Comparison of ENCODE assay signal across 8 cellular contexts in the genomic region with DNA sequence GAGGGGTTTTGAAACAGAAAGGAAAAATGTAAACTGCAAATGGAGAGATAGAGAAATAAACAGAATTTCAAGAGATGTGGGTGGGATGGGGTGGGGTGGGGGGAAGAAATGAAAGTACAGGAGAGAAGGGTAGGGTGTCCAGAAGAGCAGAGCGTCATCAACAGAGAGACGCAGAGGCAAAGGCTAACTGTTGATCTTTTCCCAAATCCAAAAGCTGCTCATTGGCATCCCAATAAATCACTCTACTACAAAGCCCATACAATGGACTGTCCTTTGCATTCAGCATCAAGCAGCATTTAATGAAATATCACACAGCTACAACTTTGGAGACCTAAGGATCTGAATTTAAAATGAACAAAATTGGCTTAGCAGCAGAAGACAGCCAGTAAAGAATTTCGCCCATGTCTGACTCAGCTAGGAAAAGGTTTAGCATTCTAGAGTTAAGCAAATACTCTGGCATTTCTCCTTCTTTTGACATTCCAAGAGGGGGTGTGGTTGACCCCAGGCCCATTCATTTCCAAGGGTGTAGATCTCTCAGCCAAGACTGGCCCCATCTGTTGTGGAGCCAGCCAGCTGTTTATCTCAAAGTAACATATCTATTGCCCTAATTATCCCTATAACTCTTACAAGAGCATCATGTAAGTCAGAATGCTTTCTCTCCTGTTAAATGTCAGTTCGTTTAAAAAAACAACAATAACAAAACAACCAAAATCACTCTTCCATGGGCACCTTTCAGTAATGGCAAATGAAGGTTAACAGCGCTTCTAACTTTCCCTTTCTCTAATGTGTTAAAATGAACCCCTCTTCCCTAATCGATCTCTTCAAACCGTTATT. TPM values are rescaled to one million over a fixed set of nuclear protein-coding genes. Genes with fewer than 3 reads are reported as not detected.
A peak's percentile ranks its signal among the peaks of the same experiment; 100 is the strongest.
DNase-seq lines count a peak whose midpoint lies in the region; ATAC-seq, FAIRE-seq and TF ChIP-seq lines count a peak whose summit lies in the region.

No MANE protein-coding gene starts in this region.

- in situ Hi-C loops in GM12878 (cut with MboI): loop anchor here (5.0 to 10.0 kb wide), 2 partner anchors 87 to 165 kb away; partner anchors contain the start of genes DDIAS, PCF11 and PRCP

- no peak for ATAC-seq in GM12878
- ATAC-seq in HG03565 (IDR thresholded peaks at IDR 0.05; ENCODE audit: unreplicated experiment): no peak
- no peak for ATAC-seq in HG02973 (IDR thresholded peaks at IDR 0.05; ENCODE audit: unreplicated experiment)

- no peak for TF ChIP-seq EP300 in GM12878 (IDR thresholded peaks at IDR 0.05; ENCODE audit: borderline replicate concordance in 1 of 2, control insufficient read depth in 1 of 2, low read depth in 2 of 2, low read length in 2 of 2)

- DNase-seq in AG08396 (ENCODE audit: low spot score): peak; percentile 39
- peak; percentile 69 for DNase-seq in HS-27A (ENCODE audit: low read depth)
- no peak for DNase-seq in GM12878 (ENCODE audit: low read depth, low spot score)
- DNase-seq in kidney glomerular epithelial cell (lab: John Stamatoyannopoulos, UW): peak; percentile 30
- DNase-seq in uterus: peak in 1 of 2 donors; percentile 42
- no peak for DNase-seq in NCI-H1048 (lab: John Stamatoyannopoulos, UW)

- H3K27ac ChIP-seq in GM12878 (ENCODE audit: control insufficient read depth, insufficient read depth) (peak overlapping the region; percentile 92), uterus (peak overlapping the region; percentile 94 to 97)

- TF ChIP-seq CTCF in GM12878 (IDR thresholded peaks at IDR 0.05 in 2 of 3, conservative IDR thresholded peaks at IDR 0.05 in 1 of 3; ENCODE audit: control insufficient read depth in 2 of 3, extremely low read depth in 1 of 3, insufficient read depth in 1 of 3, low read depth in 3 of 3, low read length in 3 of 3): no peak
- TF ChIP-seq CTCF in uterus (IDR thresholded peaks at IDR 0.05): no peak

- POLR2A ChIA-PET in GM12878 (lab: Charles Lee): interaction anchor here (0.6 to 12.1 kb wide), 17 partner anchors 8 to 216 kb away, joined by 3 to 142 read pairs (median 5); partner anchors contain the start of genes CCDC90B, DDIAS and PCF11

- H4K20me1 ChIP-seq in GM12878 (ENCODE audit: control insufficient read depth, insufficient read depth): no peaks in the 10 kb centered on the region

- whole genome bisulfite sequencing in GM12878 (ENCODE audit: insufficient coverage, insufficient replicate concordance, low lambda C conversion rate, missing lambda C conversion rate): 6% methylated on average over 7 of the region's 7 CpGs

- no peaks in the 10 kb centered on the region; the same call in 1 of the 3 replicates for H3K9me3 ChIP-seq in GM12878 (replicated peaks; ENCODE audit: control insufficient read depth, insufficient read depth, low read length)
- no peaks in the 10 kb centered on the region for H3K9me3 ChIP-seq in uterus

- BruUV-seq in GM12878 (replicated peaks; lab: Mats Ljungman, UMichigan): no TSS peak

- FAIRE-seq in GM12878 (lab: Jason Lieb, UNC): peak; percentile 52

- H3K4me1 ChIP-seq in GM12878 (ENCODE audit: control insufficient read depth, insufficient read depth, low read length) (peaks cover 30% of the 10 kb centered on the region), uterus (peaks cover 6 to 15% of the 10 kb centered on the region in 2 donors)

- SMC1A ChIA-PET in GM12878 (lab: Charles Lee; ENCODE audit: uncharacterized antibody, unreplicated experiment): interaction anchor here (0.5 to 6.3 kb wide), 26 partner anchors 8 to 216 kb away, joined by 3 to 48 read pairs (median 4); partner anchors contain the start of genes CCDC90B and PCF11

- peaks cover 94% of the 10 kb centered on the region for H3K79me2 ChIP-seq in GM12878 (ENCODE audit: control insufficient read depth, insufficient read depth, low read length)

- TF ChIP-seq POLR2A in GM12878 (IDR thresholded peaks at IDR 0.05; ENCODE audit: low read depth, low read length) (no peak), uterus (IDR thresholded peaks at IDR 0.05) (no peak)

- intact Hi-C loops in GM12878 (cut with micrococcal nuclease; ENCODE audit: unreplicated experiment) (loop anchor here (2.0 kb wide), 3 partner anchors 63 to 169 kb away; partner anchors contain the start of genes DDIAS and PRCP), uterus (cut with DNase I; ENCODE audit: low total_unique reads) (loop anchor here (5.0 kb wide), 1 partner anchor 122 kb away; the partner anchor contains the start of gene ANKRD42)

- CTCF ChIA-PET in GM12878 (lab: Yijun Ruan, JAX): interaction anchor here (0.8 to 2.7 kb wide), 9 partner anchors 8 to 181 kb away, joined by 3 to 11 read pairs (median 5); no protein-coding TSS in a partner anchor

- no peaks in the 10 kb centered on the region for H3K27me3 ChIP-seq in GM12878 (replicated peaks in 1 of 2; ENCODE audit: control insufficient read depth in 2 of 2, insufficient read depth in 2 of 2, low read length in 1 of 2)
- H3K27me3 ChIP-seq in uterus: no peaks in the 10 kb centered on the region

- H3K9ac ChIP-seq in GM12878 (ENCODE audit: control insufficient read depth, insufficient read depth, low read length): peak overlapping the region; percentile 98

- H3K36me3 ChIP-seq in GM12878 (ENCODE audit: control insufficient read depth in 2 of 2, insufficient read depth in 2 of 2, low read length in 1 of 2): no peaks in the 10 kb centered on the region; a peak in 1 of 4 replicates
- no peaks in the 10 kb centered on the region for H3K36me3 ChIP-seq in uterus

- H2AFZ ChIP-seq in GM12878 (ENCODE audit: control insufficient read depth, low read depth, low read length): peak overlapping the region; percentile 53

- TF ChIP-seq RAD21 in GM12878 (IDR thresholded peaks at IDR 0.05; ENCODE audit: insufficient read depth, low read depth, low read length): no peak

- H3K4me3 ChIP-seq in GM12878: peak overlapping the region; percentile 78
- peak overlapping the region; percentile 43 to 78 for H3K4me3 ChIP-seq in uterus

- RAD21 ChIA-PET in GM12878 (lab: Charles Lee; ENCODE audit: unreplicated experiment): interaction anchor here (0.7 to 8.3 kb wide), 18 partner anchors 8 to 203 kb away, joined by 3 to 73 read pairs (median 6); partner anchors contain the start of genes DDIAS, PCF11 and PRCP

- peak overlapping the region; percentile 97 for H3K4me2 ChIP-seq in GM12878 (ENCODE audit: control insufficient read depth, insufficient read depth)

TF ChIP-seq in GM12878, 131 proteins besides CTCF, POLR2A, EP300 and RAD21:
- TF ChIP-seq HDAC2 (IDR thresholded peaks at IDR 0.05) (no peak), ZNF207 (IDR thresholded peaks at IDR 0.05; ENCODE audit: borderline replicate concordance) (no peak), ZNF622 (IDR thresholded peaks at IDR 0.05) (no peak)
- TF ChIP-seq, protein P1, sequence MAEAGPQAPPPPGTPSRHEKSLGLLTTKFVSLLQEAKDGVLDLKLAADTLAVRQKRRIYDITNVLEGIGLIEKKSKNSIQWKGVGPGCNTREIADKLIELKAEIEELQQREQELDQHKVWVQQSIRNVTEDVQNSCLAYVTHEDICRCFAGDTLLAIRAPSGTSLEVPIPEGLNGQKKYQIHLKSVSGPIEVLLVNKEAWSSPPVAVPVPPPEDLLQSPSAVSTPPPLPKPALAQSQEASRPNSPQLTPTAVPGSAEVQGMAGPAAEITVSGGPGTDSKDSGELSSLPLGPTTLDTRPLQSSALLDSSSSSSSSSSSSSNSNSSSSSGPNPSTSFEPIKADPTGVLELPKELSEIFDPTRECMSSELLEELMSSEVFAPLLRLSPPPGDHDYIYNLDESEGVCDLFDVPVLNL (IDR thresholded peaks at IDR 0.05; ENCODE audit: low read depth, low read length): no peak
TF ChIP-seq in GM12878: peak in this region for 0.

RNA-seq across cellular contexts. Expression of gene RAB30, which starts 1.4 kb away (rescaled TPM):
- total RNA-seq in GM12878 (2013; cell fraction: nucleolus; rRNA removed): 49.2 and 55.3 TPM in 2 replicates
- total RNA-seq in GM12878 (2014; rRNA removed) (13.0 and 14.2 TPM in 2 replicates), GM12878 (2014; rRNA removed; fragmentation: Illumina TruSeq; extraction: Trizol) (15.2 and 16.1 TPM in 2 replicates), GM12878 (2021) (23.9 and 24.8 TPM in 2 replicates), uterus (100 to 1,000 TPM in 1 of 4 donors, 10 to 100 TPM in 3; 12.4 to 113 (median 48.4) TPM)
- polyA plus RNA-seq in GM12878 (2011; ENCODE audit: low read depth): 39.6 TPM
- polyA plus RNA-seq in GM12878 (2011; rRNA removed) (23.0 and 26.7 TPM in 2 replicates), GM12878 (2014; fragmentation: Illumina TruSeq; extraction: Trizol) (22.5 and 32.9 TPM in 2 replicates), GM12878 (2014; fragmentation: Nextera tagmentation; extraction: Ambion mirVana) (10 to 100 TPM in 1 of 2 experiments, 1 to 10 TPM in 1; 9.8 to 14.2 TPM), GM12878 (2014; rRNA removed) (8.0 and 11.7 TPM in 2 replicates), GM12878 (2016; fragmentation: Nextera tagmentation; extraction: Ambion mirVana) (10 to 100 TPM; 22.2 TPM)
- 9.5 and 13.4 TPM in 2 replicates for polyA plus RNA-seq in GM12878 (2011; cell fraction: cytosol; rRNA removed)
- 13.5 and 14.2 TPM in 2 replicates for polyA plus RNA-seq in GM12878 (2011; cell fraction: nucleus; rRNA removed)
- 19.1 and 30.2 TPM in 2 replicates for polyA plus RNA-seq in GM12878 (2012)
- polyA minus RNA-seq in GM12878 (2011; rRNA and poly(A)+ RNA removed): 14.5 and 29.4 TPM in 2 replicates
- polyA minus RNA-seq in GM12878 (2011; cell fraction: cytosol; rRNA and poly(A)+ RNA removed): 6.9 and 11.0 TPM in 2 replicates
- 11.6 and 16.6 TPM in 2 replicates for polyA minus RNA-seq in GM12878 (2011; cell fraction: nucleus; rRNA and poly(A)+ RNA removed)

Comparison
In these comparisons a context has a peak if more than half of its experiments do, and no peak if none do; other contexts are left out.
1. DNase-seq: peak in AG08396 (single experiment), HS-27A (single experiment) and kidney glomerular epithelial cell (single experiment); none in GM12878 (single experiment) and NCI-H1048 (single experiment).